12 cellular contexts compared by ENCODE assay signal in genomic region chr4:76459291-76459723, GRCh38. TPM values are rescaled to one million over a fixed set of nuclear protein-coding genes. Genes with fewer than 3 reads are reported as not detected.
A peak's percentile ranks its signal among the peaks of the same experiment; 100 is the strongest.
DNase-seq lines count a peak whose midpoint lies in the region; ATAC-seq and TF ChIP-seq lines count a peak whose summit lies in the region.
"Had no signal": no experiment of that assay in that cellular context is flagged by ENCODE, and none has a peak within 500 bp of the region (broad histone marks: within the 10 kb centered on the region; RNA-seq: fewer than 3 reads in every experiment).

No MANE protein-coding gene starts in this region.

- TF ChIP-seq POLR2A in body of pancreas (IDR thresholded peaks at IDR 0.05) (no peak), Peyer's patch (IDR thresholded peaks at IDR 0.05) (no peak)

- H3K9me3 ChIP-seq in body of pancreas = peaks cover 0 to 7% (median 0%) of the 10 kb centered on the region in 3 donors
- no peaks in the 10 kb centered on the region for H3K9me3 ChIP-seq in right cardiac atrium (ENCODE audit: control insufficient read depth, low read length)
- peaks cover 0 to 8% (median 4%) of the 10 kb centered on the region in 4 donors for H3K9me3 ChIP-seq in Peyer's patch

- peak overlapping the region; percentile 38 for H3K4me3 Mint-ChIP-seq in GM23338
- H3K4me3 Mint-ChIP-seq: activated CD4-positive, alpha-beta memory T cell treated with anti-CD3 and anti-CD28 coated beads for 36 hours; stimulated activated naive B cell treated with anti-CD40 and anti-IgM and Interleukin-4, amounts not matched to agents 10 μg/mL and 1 μg/mL and 100 μg/mL, for 72 hours had no signal

- peaks cover 23% of the 10 kb centered on the region for H3K36me3 Mint-ChIP-seq in GM23338 (ENCODE audit: low read depth)
- H3K36me3 Mint-ChIP-seq: activated CD4-positive, alpha-beta memory T cell treated with anti-CD3 and anti-CD28 coated beads for 36 hours; stimulated activated naive B cell treated with anti-CD40 and anti-IgM and Interleukin-4, amounts not matched to agents 10 μg/mL and 1 μg/mL and 100 μg/mL, for 72 hours had no signal

- H3K4me3 ChIP-seq in GM23338 = no peak overlapping the region
- H3K4me3 ChIP-seq in body of pancreas = no peak overlapping the region
- H3K4me3 ChIP-seq in right cardiac atrium (ENCODE audit: low read length) = no peak overlapping the region
- no peak overlapping the region for H3K4me3 ChIP-seq in Peyer's patch

- H3K27ac Mint-ChIP-seq in GM23338 = peak overlapping the region; percentile 97
- H3K27ac Mint-ChIP-seq: activated CD4-positive, alpha-beta memory T cell treated with anti-CD3 and anti-CD28 coated beads for 36 hours; stimulated activated naive B cell treated with anti-CD40 and anti-IgM and Interleukin-4, amounts not matched to agents 10 μg/mL and 1 μg/mL and 100 μg/mL, for 72 hours had no signal

- H3K9me3 Mint-ChIP-seq in GM23338 = peaks cover 19% of the 10 kb centered on the region

- H3K27ac ChIP-seq in GM23338 (ENCODE audit: low read depth) (peak overlapping the region; percentile 88), body of pancreas (peak overlapping the region in 3 of 4 donors; percentile 32 to 59 (median 57)), right cardiac atrium (ENCODE audit: low read length) (peak overlapping the region; percentile 87), Peyer's patch (no peak overlapping the region)

- DNase-seq in GM23338 (ENCODE audit: low spot score) (peak; percentile 97), body of pancreas (peak; percentile 7 to 34 (median 18)), right cardiac atrium (no peak), retina (peak; percentile 90), Peyer's patch (no peak), germinal center (ENCODE audit: low spot score) (no peak)
- DNase-seq in effector CD4-positive, alpha-beta T cell = no peak
- DNase-seq: activated CD4-positive, alpha-beta memory T cell treated with anti-CD3 and anti-CD28 coated beads for 36 hours; GDM1; stimulated activated naive B cell treated with anti-CD40 and anti-IgM and Interleukin-4, amounts not matched to agents 10 μg/mL and 1 μg/mL and 100 μg/mL, for 72 hours had no signal

- H4K20me1 ChIP-seq in GM23338 (replicated peaks; ENCODE audit: insufficient read depth) = no peaks in the 10 kb centered on the region

- no peaks in the 10 kb centered on the region for H3K9me2 ChIP-seq in GM23338 (ENCODE audit: insufficient read depth)

- H3K27me3 ChIP-seq in GM23338 (ENCODE audit: insufficient read depth) (no peaks in the 10 kb centered on the region), body of pancreas (no peaks in the 10 kb centered on the region), right cardiac atrium (ENCODE audit: control insufficient read depth, insufficient read depth) (no peaks in the 10 kb centered on the region), Peyer's patch (no peaks in the 10 kb centered on the region)

- H3K4me1 ChIP-seq in GM23338 (ENCODE audit: insufficient read depth) (peaks cover 21% of the 10 kb centered on the region; the same call in 1 of the 2 replicates), body of pancreas (peaks cover 10% of the 10 kb centered on the region), right cardiac atrium (ENCODE audit: control insufficient read depth, insufficient read depth, low read length) (no peaks in the 10 kb centered on the region), Peyer's patch (no peaks in the 10 kb centered on the region)

- intact Hi-C loops in body of pancreas (cut with DNase I) (no loop called here), right cardiac atrium (cut with DNase I) (no loop called here)

- peaks cover 26% of the 10 kb centered on the region for H3K4me1 Mint-ChIP-seq in GM23338
- H3K4me1 Mint-ChIP-seq: stimulated activated naive B cell treated with anti-CD40 and anti-IgM and Interleukin-4, amounts not matched to agents 10 μg/mL and 1 μg/mL and 100 μg/mL, for 72 hours had no signal

- peak; percentile 99 for ATAC-seq in GM23338
- peak; percentile 81 for ATAC-seq in body of pancreas
- peak; percentile 75 to 82 for ATAC-seq in right cardiac atrium
- no peak for ATAC-seq in HG02798 (IDR thresholded peaks at IDR 0.05; ENCODE audit: poor library complexity, unreplicated experiment)
- ATAC-seq: stimulated activated naive B cell treated with anti-CD40 and anti-IgM and Interleukin-4, amounts not matched to agents 10 μg/mL and 1 μg/mL and 100 μg/mL, for 72 hours had no signal

- peak overlapping the region; percentile 38 for H3K4me2 ChIP-seq in GM23338

- H3K36me3 ChIP-seq in GM23338 (ENCODE audit: insufficient read depth) (peaks cover 7% of the 10 kb centered on the region; the same call in 1 of the 2 replicates), body of pancreas (replicated peaks in 1 of 2; ENCODE audit: insufficient read depth in 1 of 2, low read depth in 2 of 2) (no peaks in the 10 kb centered on the region), Peyer's patch (no peaks in the 10 kb centered on the region)

- H3K79me2 ChIP-seq in GM23338 (replicated peaks; ENCODE audit: insufficient read depth) = no peaks in the 10 kb centered on the region

- H2AFZ ChIP-seq in GM23338 = no peak overlapping the region

- no peak for TF ChIP-seq CTCF in GM23338 (conservative IDR thresholded peaks at IDR 0.05; ENCODE audit: low read depth in 2 of 2)
- no peak for TF ChIP-seq CTCF in body of pancreas (IDR thresholded peaks at IDR 0.05)
- no peak for TF ChIP-seq CTCF in Peyer's patch (IDR thresholded peaks at IDR 0.05)

- WGBS in body of pancreas, 2 donors = 42 to 44% methylated on average over 11 of the region's 11 CpGs
- WGBS in right cardiac atrium = 34% methylated on average over 11 of the region's 11 CpGs

- no peaks in the 10 kb centered on the region for H3K27me3 Mint-ChIP-seq in GM23338 (ENCODE audit: insufficient read depth, low read depth, poor library complexity)
- H3K27me3 Mint-ChIP-seq: activated CD4-positive, alpha-beta memory T cell treated with anti-CD3 and anti-CD28 coated beads for 36 hours had no signal

- H3F3A ChIP-seq in GM23338 (replicated peaks; ENCODE audit: low read depth) = no peaks in the 10 kb centered on the region

TF ChIP-seq in GM23338, 12 proteins besides CTCF, POLR2A, EP300 and RAD21 (continues in another document):
- TF ChIP-seq, protein P1, sequence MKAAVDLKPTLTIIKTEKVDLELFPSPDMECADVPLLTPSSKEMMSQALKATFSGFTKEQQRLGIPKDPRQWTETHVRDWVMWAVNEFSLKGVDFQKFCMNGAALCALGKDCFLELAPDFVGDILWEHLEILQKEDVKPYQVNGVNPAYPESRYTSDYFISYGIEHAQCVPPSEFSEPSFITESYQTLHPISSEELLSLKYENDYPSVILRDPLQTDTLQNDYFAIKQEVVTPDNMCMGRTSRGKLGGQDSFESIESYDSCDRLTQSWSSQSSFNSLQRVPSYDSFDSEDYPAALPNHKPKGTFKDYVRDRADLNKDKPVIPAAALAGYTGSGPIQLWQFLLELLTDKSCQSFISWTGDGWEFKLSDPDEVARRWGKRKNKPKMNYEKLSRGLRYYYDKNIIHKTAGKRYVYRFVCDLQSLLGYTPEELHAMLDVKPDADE (IDR thresholded peaks at IDR 0.05) = no peak

RNA-seq across cellular contexts. Expression of gene SHROOM3, which starts 24.3 kb away (rescaled TPM):
- 59.7 and 73.5 TPM in 2 replicates for total RNA-seq in GM23338 (2014; rRNA removed; shearing (Covaris generic))
- polyA plus RNA-seq in GM23338 (2016; fragmentation: Nextera tagmentation; extraction: Ambion mirVana) (10.8 and 11.3 TPM in 2 replicates), right cardiac atrium (4.6 TPM)
- total RNA-seq in body of pancreas (10 to 100 TPM; 56.7 to 96.0 TPM), right cardiac atrium (10 to 100 TPM; 10.8 to 11.8 (median 11.1) TPM), Peyer's patch (100 to 1,000 TPM in 3 of 4 donors, 10 to 100 TPM in 1; 52.0 to 444 (median 364) TPM)
- total RNA-seq: activated CD4-positive, alpha-beta memory T cell treated with anti-CD3 and anti-CD28 coated beads for 36 hours had no signal

RNA-seq across cellular contexts. Expression of gene CCDC158, which starts 38.4 kb away (rescaled TPM):
- total RNA-seq in GM23338 (2014; rRNA removed; shearing (Covaris generic)) = 0.21 TPM in 1 of 2 replicates, not detected in the other
- 0.27 and 0.40 TPM in 2 replicates for polyA plus RNA-seq in GM23338 (2016; fragmentation: Nextera tagmentation; extraction: Ambion mirVana)
- total RNA-seq in body of pancreas = 1 to 10 TPM in 1 of 2 donors, under 1 TPM in 1; 0.99 to 1.3 TPM
- total RNA-seq in right cardiac atrium = 1 to 10 TPM in 3 of 4 donors, under 1 TPM in 1; 0.92 to 2.0 (median 1.6) TPM
- polyA plus RNA-seq in right cardiac atrium = 0.07 TPM
- not detected for total RNA-seq in Peyer's patch
- total RNA-seq: activated CD4-positive, alpha-beta memory T cell treated with anti-CD3 and anti-CD28 coated beads for 36 hours; dermis microvascular lymphatic vessel endothelial cell had no signal

Comparison
In these comparisons a context has a peak if more than half of its experiments do, and no peak if none do; other contexts are left out.
1. DNase-seq: peak in GM23338 (single experiment), body of pancreas (4 of 4) and retina (single experiment); none in right cardiac atrium (0 of 3), Peyer's patch (0 of 3), germinal center (single experiment) and effector CD4-positive, alpha-beta T cell (single experiment).
2. H3K27ac ChIP-seq: peak in GM23338 (single experiment), body of pancreas (3 of 4) and right cardiac atrium (single experiment); none in Peyer's patch (0 of 4).